In genomic region chr16:1981972-1982574, GRCh38 we compare ENCODE assay signal across 14 cellular contexts. TPM values are rescaled to one million over a fixed set of nuclear protein-coding genes. Genes with fewer than 3 reads are reported as not detected.
DNase-seq lines count a peak whose midpoint lies in the region; ATAC-seq, FAIRE-seq and TF ChIP-seq lines count a peak whose summit lies in the region.
"Had no signal": no experiment of that assay in that cellular context is flagged by ENCODE, and none has a peak within 500 bp of the region (broad histone marks: within the 10 kb centered on the region; RNA-seq: fewer than 3 reads in every experiment).

No MANE protein-coding gene starts in this region.

- peaks cover 0 to 9% of the 10 kb centered on the region in 2 experiments; a peak in 1 of 4 replicates for H3K79me2 ChIP-seq in H1 (ENCODE audit: control insufficient read depth in 1 of 2, insufficient read depth in 2 of 2, low read length in 2 of 2)

- no peak overlapping the region for H4K8ac ChIP-seq in H1 (ENCODE audit: extremely low read depth, insufficient read depth, low read length)

- no peak overlapping the region for H3K4me3 ChIP-seq in H1 (ENCODE audit: extremely low read depth in 1 of 4, insufficient read depth in 2 of 4, low read depth in 3 of 4, low read length in 4 of 4)
- H3K4me3 ChIP-seq: ovary, thoracic aorta had no signal

- H3K56ac ChIP-seq in H1 (replicated peaks; ENCODE audit: insufficient read length, low read depth, low read length), result no peak overlapping the region

- no peaks in the 10 kb centered on the region for H3K9me3 Mint-ChIP-seq in activated CD8-positive, alpha-beta memory T cell treated with anti-CD3 and anti-CD28 coated beads, Interleukin-2, amount 10 ng/mL, durations not matched to agents 7 days and 5 days (ENCODE audit: low read depth)

- no peak overlapping the region for H3K14ac ChIP-seq in H1 (ENCODE audit: insufficient read length)

- H3K27ac ChIP-seq in H1 (ENCODE audit: low read depth, low read length), result no peak overlapping the region
- H3K27ac ChIP-seq: ovary, thoracic aorta had no signal

- no peaks in the 10 kb centered on the region for H3K79me1 ChIP-seq in H1 (ENCODE audit: low read depth, low read length)

- no peak for TF ChIP-seq POLR2A in H1 (IDR thresholded peaks at IDR 0.05; ENCODE audit: control extremely low read depth in 1 of 2, low read depth in 2 of 2, low read length in 2 of 2)

- no peak overlapping the region for H3K9ac ChIP-seq in H1 (replicated peaks in 1 of 4; ENCODE audit: extremely low read depth in 1 of 4, low read depth in 3 of 4, low read length in 3 of 4)

- peaks cover 3 to 40% (median 27%) of the 10 kb centered on the region in 4 experiments for H3K4me1 ChIP-seq in H1 (replicated peaks in 1 of 4; ENCODE audit: control insufficient read depth in 3 of 4, insufficient read depth in 4 of 4, low read length in 3 of 4)

- peak overlapping the region; percentile 7 for H3K4me3 Mint-ChIP-seq in activated CD8-positive, alpha-beta memory T cell treated with anti-CD3 and anti-CD28 coated beads, Interleukin-2, amount 10 ng/mL, durations not matched to agents 7 days and 5 days
- no peak overlapping the region for H3K4me3 Mint-ChIP-seq in T-helper 17 cell

- no peak overlapping the region for H2AFZ ChIP-seq in H1 (ENCODE audit: low read length)

- peak overlapping the region in 1 of 2 experiments; percentile 91; a peak in 1 of 4 replicates for H3K4me2 ChIP-seq in H1 (ENCODE audit: insufficient read depth in 1 of 2, low read depth in 2 of 2, low read length in 2 of 2)

- peaks cover 8 to 40% (median 39%) of the 10 kb centered on the region in 4 experiments; a peak in 6 of 7 replicates for H3K27me3 ChIP-seq in H1 (replicated peaks in 1 of 4; ENCODE audit: control insufficient read depth in 3 of 4, extremely low read depth in 1 of 4, insufficient read depth in 3 of 4, low read length in 3 of 4)

- TF ChIP-seq EP300 in H1 (IDR thresholded peaks at IDR 0.05; ENCODE audit: borderline replicate concordance in 1 of 2, low read depth in 2 of 2, low read length in 2 of 2), result no peak

- FAIRE-seq in H1 (lab: Jason Lieb, UNC), result no peak
- FAIRE-seq: islet of Langerhans, RCC 7860 had no signal

- ATAC-seq in activated CD8-positive, alpha-beta memory T cell treated with anti-CD3 and anti-CD28 coated beads, Interleukin-2, amount 10 ng/mL, durations not matched to agents 7 days and 5 days, result no peak
- ATAC-seq in HG02852 (IDR thresholded peaks at IDR 0.05; ENCODE audit: unreplicated experiment) (no peak), T-helper 17 cell (no peak)

- H3K36me3 Mint-ChIP-seq in activated CD8-positive, alpha-beta memory T cell treated with anti-CD3 and anti-CD28 coated beads, Interleukin-2, amount 10 ng/mL, durations not matched to agents 7 days and 5 days, result peaks cover 11% of the 10 kb centered on the region
- H3K36me3 Mint-ChIP-seq in T-helper 17 cell (ENCODE audit: low read depth), result no peaks in the 10 kb centered on the region

- peaks cover 26% of the 10 kb centered on the region for H3K23me2 ChIP-seq in H1 (ENCODE audit: low read depth, low read length)

- 59% methylated on average over 6 of the region's 6 CpGs; no CpG with 5 or more reads in 1 of the 2 experiments for WGBS in H1 (ENCODE audit: extremely low coverage in 1 of 2, insufficient coverage in 1 of 2, insufficient read length in 1 of 2, insufficient replicate concordance in 2 of 2, low coverage in 1 of 2, low lambda C conversion rate in 2 of 2, missing lambda C conversion rate in 1 of 2), 2 experiments

- no peak for DNase-seq in activated CD8-positive, alpha-beta memory T cell treated with anti-CD3 and anti-CD28 coated beads, Interleukin-2, amount 10 ng/mL, durations not matched to agents 7 days and 5 days
- no peak for DNase-seq in activated CD8-positive, alpha-beta memory T cell treated with anti-CD3 and anti-CD28 coated beads, Interleukin-2, amount 50 U/mL, for 4 hours
- DNase-seq in NCI-H345 (lab: John Stamatoyannopoulos, UW) (peak; percentile 22), H1 (ENCODE audit: low read depth in 1 of 2, low spot score in 2 of 2) (no peak), putamen (ENCODE audit: low spot score) (peak; percentile 32), mucosa of gallbladder (ENCODE audit: low spot score) (no peak), T-helper 17 cell (no peak)
- DNase-seq: BE2C, MV-4-11, ovary had no signal

- no peak overlapping the region for H2AK5ac ChIP-seq in H1 (ENCODE audit: low read depth, low read length)

- no peak overlapping the region for H3K23ac ChIP-seq in H1 (ENCODE audit: insufficient read length)

- H3K18ac ChIP-seq in H1 (ENCODE audit: extremely low read depth, low read length), result no peak overlapping the region

- peak overlapping the region; percentile 61; the same call in 1 of the 2 replicates for H2BK15ac ChIP-seq in H1 (ENCODE audit: low read length)

- no peak overlapping the region for H4K91ac ChIP-seq in H1 (replicated peaks; ENCODE audit: insufficient read length, low read length)

- POLR2A ChIA-PET in H1 (lab: Charles Lee; ENCODE audit: partially characterized antibody), result interaction anchor here (0.8 to 28.2 kb wide), 10 partner anchors 9 to 199 kb away, joined by 3 to 736 read pairs (median 4); partner anchors contain the start of genes NDUFB10, NUBP2, RNF151 and RPS2

- H3K27me3 Mint-ChIP-seq in activated CD8-positive, alpha-beta memory T cell treated with anti-CD3 and anti-CD28 coated beads, Interleukin-2, amount 10 ng/mL, durations not matched to agents 7 days and 5 days, result peaks cover 39% of the 10 kb centered on the region
- peaks cover 18% of the 10 kb centered on the region for H3K27me3 Mint-ChIP-seq in T-helper 17 cell

- H2BK12ac ChIP-seq in H1 (ENCODE audit: low read depth, low read length), result no peak overlapping the region

- no peak for TF ChIP-seq CTCF in H1 (IDR thresholded peaks at IDR 0.05; ENCODE audit: control extremely low read depth in 1 of 3, insufficient read depth in 1 of 3, low read depth in 1 of 3, low read length in 3 of 3)

- peaks cover 2 to 13% (median 6%) of the 10 kb centered on the region in 4 experiments; a peak in 5 of 8 replicates for H3K36me3 ChIP-seq in H1 (ENCODE audit: control insufficient read depth in 2 of 4, insufficient read depth in 4 of 4, low read length in 3 of 4)
- H3K36me3 ChIP-seq: ovary had no signal

- H4K20me1 ChIP-seq in H1 (replicated peaks in 1 of 2; ENCODE audit: control insufficient read depth in 1 of 2, insufficient read depth in 2 of 2, low read length in 2 of 2), result peaks cover 0 to 12% of the 10 kb centered on the region in 2 experiments

- CTCF ChIA-PET in activated CD8-positive, alpha-beta memory T cell treated with anti-CD3 and anti-CD28 coated beads, Interleukin-2, amount 10 ng/mL, durations not matched to agents 7 days and 5 days (lab: Charles Lee), result interaction anchor here (1.4 to 4.5 kb wide), 5 partner anchors 11 to 171 kb away, joined by 3 to 22 read pairs (median 6); partner anchors contain the start of gene TBL3
- CTCF ChIA-PET in H1 (lab: Charles Lee; ENCODE audit: partially characterized antibody), result interaction anchor here (0.9 to 3.1 kb wide), 8 partner anchors 9 to 30 kb away, joined by 3 to 9 read pairs (median 4); no protein-coding TSS in a partner anchor

- no peak overlapping the region for H2BK120ac ChIP-seq in H1 (replicated peaks; ENCODE audit: low read depth, low read length)

- H3K4ac ChIP-seq in H1 (replicated peaks; ENCODE audit: insufficient read length, low read depth, low read length), result no peak overlapping the region

- no peak overlapping the region for H4K5ac ChIP-seq in H1 (ENCODE audit: insufficient read length, low read depth, low read length)

- H2BK20ac ChIP-seq in H1 (ENCODE audit: low read length), result no peak overlapping the region

- peaks cover 13% of the 10 kb centered on the region for H3K4me1 Mint-ChIP-seq in activated CD8-positive, alpha-beta memory T cell treated with anti-CD3 and anti-CD28 coated beads, Interleukin-2, amount 10 ng/mL, durations not matched to agents 7 days and 5 days
- H3K4me1 Mint-ChIP-seq in T-helper 17 cell, result peaks cover 12% of the 10 kb centered on the region

- no peak overlapping the region for H2BK5ac ChIP-seq in H1 (ENCODE audit: low read depth, low read length)

- H3K9me3 ChIP-seq in H1 (ENCODE audit: insufficient read depth in 2 of 2, low read depth in 1 of 2, low read length in 1 of 2) (no peaks in the 10 kb centered on the region), T-helper 17 cell (ENCODE audit: control insufficient read depth, low read length, poor library complexity, severe bottlenecking) (no peaks in the 10 kb centered on the region)
- H3K9me3 ChIP-seq: BE2C, ovary, thoracic aorta had no signal

- H3K27ac Mint-ChIP-seq in activated CD8-positive, alpha-beta memory T cell treated with anti-CD3 and anti-CD28 coated beads, Interleukin-2, amount 10 ng/mL, durations not matched to agents 7 days and 5 days, result no peak overlapping the region
- no peak overlapping the region for H3K27ac Mint-ChIP-seq in T-helper 17 cell

- no peak for TF ChIP-seq RAD21 in H1 (IDR thresholded peaks at IDR 0.05 in 1 of 2, conservative IDR thresholded peaks at IDR 0.05 in 1 of 2; ENCODE audit: low read depth in 2 of 2, low read length in 2 of 2)

RNA-seq across cellular contexts. Expression of gene NOXO1, which starts 0.8 kb away (rescaled TPM):
- total RNA-seq in activated CD8-positive, alpha-beta memory T cell treated with anti-CD3 and anti-CD28 coated beads, Interleukin-2, amount 10 ng/mL, durations not matched to agents 7 days and 5 days, result under 1 TPM in 1 of 2 experiments, not detected in 1; 0.26 TPM
- 2.5 and 3.3 TPM in 2 replicates for total RNA-seq in H1 (2021; fragmentation: NEBNext Ultra II Directional; extraction: Animal tissue kit (Norgen Biotek cat#: 25700))
- 1.3 and 2.6 TPM in 2 replicates for polyA plus RNA-seq in H1 (2011; rRNA removed)
- 1.7 TPM for polyA plus RNA-seq in H1 (2011; cell fraction: cytosol; rRNA removed)
- polyA plus RNA-seq in H1 (2011; cell fraction: nucleus; rRNA removed), result 2.3 TPM
- polyA plus RNA-seq in H1 (2012, experiment 1 of 2), result 0.33 to 1.1 TPM (median 0.74 TPM) in 4 replicates
- polyA plus RNA-seq in H1 (2012, experiment 2 of 2), result 0.58 TPM
- polyA plus RNA-seq in H1 (2013, experiment 1 of 2), result 1.1 TPM
- polyA plus RNA-seq in H1 (2013, experiment 2 of 2), result 1.0 TPM
- not detected in 2 replicates for polyA minus RNA-seq in H1 (2011; rRNA and poly(A)+ RNA removed)
- polyA minus RNA-seq in H1 (2011; cell fraction: cytosol; rRNA and poly(A)+ RNA removed), result not detected
- polyA minus RNA-seq in H1 (2011; cell fraction: nucleus; rRNA and poly(A)+ RNA removed), result 0.60 TPM
- total RNA-seq in mucosa of gallbladder (2.7 TPM), T-helper 17 cell (under 1 TPM; 0.40 to 0.78 TPM)
- total RNA-seq: thoracic aorta had no signal

RNA-seq across cellular contexts. Expression of gene GFER, which starts 1.9 kb away (rescaled TPM):
- total RNA-seq in activated CD8-positive, alpha-beta memory T cell treated with anti-CD3 and anti-CD28 coated beads, Interleukin-2, amount 10 ng/mL, durations not matched to agents 7 days and 5 days, result 10 to 100 TPM; 33.5 to 40.9 TPM
- total RNA-seq in H1 (2021; fragmentation: NEBNext Ultra II Directional; extraction: Animal tissue kit (Norgen Biotek cat#: 25700)), result 37.9 and 45.4 TPM in 2 replicates
- 17.7 and 29.1 TPM in 2 replicates for polyA plus RNA-seq in H1 (2011; rRNA removed)
- 19.6 TPM for polyA plus RNA-seq in H1 (2011; cell fraction: cytosol; rRNA removed)
- 36.4 TPM for polyA plus RNA-seq in H1 (2011; cell fraction: nucleus; rRNA removed)
- polyA plus RNA-seq in H1 (2012, experiment 1 of 2), result 34.2 to 52.3 TPM (median 47.8 TPM) in 4 replicates
- polyA plus RNA-seq in H1 (2012, experiment 2 of 2), result 63.8 TPM
- polyA plus RNA-seq in H1 (2013, experiment 1 of 2), result 33.8 TPM
- 33.2 TPM for polyA plus RNA-seq in H1 (2013, experiment 2 of 2)
- 7.9 and 10.7 TPM in 2 replicates for polyA minus RNA-seq in H1 (2011; rRNA and poly(A)+ RNA removed)
- 21.6 TPM for polyA minus RNA-seq in H1 (2011; cell fraction: cytosol; rRNA and poly(A)+ RNA removed)
- polyA minus RNA-seq in H1 (2011; cell fraction: nucleus; rRNA and poly(A)+ RNA removed), result 22.6 TPM
- 34.3 TPM for total RNA-seq in mucosa of gallbladder
- 10 to 100 TPM; 16.2 to 22.1 TPM for total RNA-seq in T-helper 17 cell

RNA-seq across cellular contexts. Expression of gene SYNGR3, which starts 7.7 kb away (rescaled TPM):
- total RNA-seq in activated CD8-positive, alpha-beta memory T cell treated with anti-CD3 and anti-CD28 coated beads, Interleukin-2, amount 10 ng/mL, durations not matched to agents 7 days and 5 days, result 10 to 100 TPM in 1 of 2 experiments, 1 to 10 TPM in 1; 6.4 to 17.6 TPM
- 36.2 and 38.8 TPM in 2 replicates for total RNA-seq in H1 (2021; fragmentation: NEBNext Ultra II Directional; extraction: Animal tissue kit (Norgen Biotek cat#: 25700))
- 49.9 and 72.3 TPM in 2 replicates for polyA plus RNA-seq in H1 (2011; rRNA removed)
- polyA plus RNA-seq in H1 (2011; cell fraction: cytosol; rRNA removed), result 43.3 TPM
- 58.6 TPM for polyA plus RNA-seq in H1 (2011; cell fraction: nucleus; rRNA removed)
- 25.3 to 42.7 TPM (median 36.2 TPM) in 4 replicates for polyA plus RNA-seq in H1 (2012, experiment 1 of 2)
- polyA plus RNA-seq in H1 (2012, experiment 2 of 2), result 36.8 TPM
- polyA plus RNA-seq in H1 (2013, experiment 1 of 2), result 26.9 TPM
- polyA plus RNA-seq in H1 (2013, experiment 2 of 2), result 28.0 TPM
- 22.3 and 31.8 TPM in 2 replicates for polyA minus RNA-seq in H1 (2011; rRNA and poly(A)+ RNA removed)
- 34.8 TPM for polyA minus RNA-seq in H1 (2011; cell fraction: cytosol; rRNA and poly(A)+ RNA removed)
- polyA minus RNA-seq in H1 (2011; cell fraction: nucleus; rRNA and poly(A)+ RNA removed), result 32.6 TPM
- total RNA-seq in mucosa of gallbladder (1.4 TPM), T-helper 17 cell (1 to 10 TPM; 7.3 to 8.1 TPM)

RNA-seq across cellular contexts. Expression of gene TBL3, which starts 10.2 kb away (rescaled TPM):
- 10 to 100 TPM; 41.9 to 42.3 TPM for total RNA-seq in activated CD8-positive, alpha-beta memory T cell treated with anti-CD3 and anti-CD28 coated beads, Interleukin-2, amount 10 ng/mL, durations not matched to agents 7 days and 5 days
- 65.8 and 66.8 TPM in 2 replicates for total RNA-seq in H1 (2021; fragmentation: NEBNext Ultra II Directional; extraction: Animal tissue kit (Norgen Biotek cat#: 25700))
- 137 and 159 TPM in 2 replicates for polyA plus RNA-seq in H1 (2011; rRNA removed)
- 103 TPM for polyA plus RNA-seq in H1 (2011; cell fraction: cytosol; rRNA removed)
- polyA plus RNA-seq in H1 (2011; cell fraction: nucleus; rRNA removed), result 173 TPM
- polyA plus RNA-seq in H1 (2012, experiment 1 of 2), result 37.5 to 87.9 TPM (median 82.0 TPM) in 4 replicates
- 92.8 TPM for polyA plus RNA-seq in H1 (2012, experiment 2 of 2)
- polyA plus RNA-seq in H1 (2013, experiment 1 of 2), result 36.0 TPM
- polyA plus RNA-seq in H1 (2013, experiment 2 of 2), result 28.1 TPM
- polyA minus RNA-seq in H1 (2011; rRNA and poly(A)+ RNA removed), result 59.1 and 71.8 TPM in 2 replicates
- polyA minus RNA-seq in H1 (2011; cell fraction: cytosol; rRNA and poly(A)+ RNA removed), result 62.5 TPM
- polyA minus RNA-seq in H1 (2011; cell fraction: nucleus; rRNA and poly(A)+ RNA removed), result 75.9 TPM
- total RNA-seq in mucosa of gallbladder (32.5 TPM), T-helper 17 cell (10 to 100 TPM; 19.5 to 20.8 TPM)

RNA-seq across cellular contexts. Expression of gene RNF151, which starts 15.4 kb away (rescaled TPM):
- not detected for total RNA-seq in activated CD8-positive, alpha-beta memory T cell treated with anti-CD3 and anti-CD28 coated beads, Interleukin-2, amount 10 ng/mL, durations not matched to agents 7 days and 5 days
- not detected in 2 replicates for total RNA-seq in H1 (2021; fragmentation: NEBNext Ultra II Directional; extraction: Animal tissue kit (Norgen Biotek cat#: 25700))
- 0.17 TPM in 1 of 2 replicates, not detected in the other for polyA plus RNA-seq in H1 (2011; rRNA removed)
- polyA plus RNA-seq in H1 (2011; cell fraction: cytosol; rRNA removed), result not detected
- 0.37 TPM for polyA plus RNA-seq in H1 (2011; cell fraction: nucleus; rRNA removed)
- polyA plus RNA-seq in H1 (2012, experiment 1 of 2), result 0.31 TPM in 1 of 4 replicates, not detected in the others
- polyA plus RNA-seq in H1 (2012, experiment 2 of 2), result not detected
- polyA plus RNA-seq in H1 (2013, experiment 1 of 2), result not detected
- polyA plus RNA-seq in H1 (2013, experiment 2 of 2), result not detected
- not detected in 2 replicates for polyA minus RNA-seq in H1 (2011; rRNA and poly(A)+ RNA removed)
- not detected for polyA minus RNA-seq in H1 (2011; cell fraction: cytosol; rRNA and poly(A)+ RNA removed)
- not detected for polyA minus RNA-seq in H1 (2011; cell fraction: nucleus; rRNA and poly(A)+ RNA removed)
- not detected for total RNA-seq in mucosa of gallbladder
- not detected for total RNA-seq in T-helper 17 cell
- total RNA-seq: thoracic aorta had no signal
- polyA plus RNA-seq: ovary had no signal

Comparison
In these comparisons a context has a peak if more than half of its experiments do, and no peak if none do; other contexts are left out.
1. DNase-seq: peak in NCI-H345 (single experiment) and putamen (single experiment); none in activated CD8-positive, alpha-beta memory T cell treated with anti-CD3 and anti-CD28 coated beads, Interleukin-2, amount 10 ng/mL, durations not matched to agents 7 days and 5 days (single experiment), activated CD8-positive, alpha-beta memory T cell treated with anti-CD3 and anti-CD28 coated beads, Interleukin-2, amount 50 U/mL, for 4 hours (single experiment), H1 (0 of 2), mucosa of gallbladder (single experiment) and T-helper 17 cell (0 of 3).